ENCODE assay signal across 8 cellular contexts in genomic region chr1:112508242-112509004, GRCh38.
DNase-seq lines count a peak whose midpoint lies in the region; ATAC-seq lines count a peak whose summit lies in the region.

Gene WNT2B (plus strand): TSS chr1:112508965. CDS start chr1:112509263, 298 bp downstream.

- H3K27me3 ChIP-seq in mucosa of stomach (ENCODE audit: control insufficient read depth, insufficient read depth, low read length), result peaks cover 59% of the 10 kb centered on the region

- peak within 1 kb of the TSS; percentile 47 for H3K9ac ChIP-seq in mucosa of stomach (ENCODE audit: low read length)

- H3K4me1 ChIP-seq in mucosa of stomach (ENCODE audit: control insufficient read depth, insufficient read depth, low read length), result peaks cover 9% of the 10 kb centered on the region

- peak; percentile 56 for DNase-seq in DMS 273 (lab: John Stamatoyannopoulos, UW; ENCODE audit: unreplicated experiment)
- DNase-seq in DMS 273 treated with DMSO at 0.1 percent for 48 hours (lab: John Stamatoyannopoulos, UW), result no peak
- DNase-seq in KBM-7, result peak; percentile 48
- peak; percentile 48 to 54 for DNase-seq in activated CD4-positive, alpha-beta T cell treated with anti-CD3 and anti-CD28 coated beads, Interleukin-2, amount 50 U/mL, for 48 hours
- peak; percentile 4 for DNase-seq in effector CD8-positive, alpha-beta T cell (lab: John Stamatoyannopoulos, UW)
- DNase-seq in stimulated activated naive CD8-positive, alpha-beta T cell treated with anti-CD3 and anti-CD28 coated beads, Interleukin-15, amount 100 ng/mL, for 72 hours, result peak; percentile 60

- H3K27me3 Mint-ChIP-seq in stimulated activated naive CD8-positive, alpha-beta T cell treated with anti-CD3 and anti-CD28 coated beads, Interleukin-15, amount 100 ng/mL, for 72 hours, result peaks cover 65% of the 10 kb centered on the region

- peak within 1 kb of the TSS; percentile 25 for H3K4me3 ChIP-seq in mucosa of stomach (ENCODE audit: low read length)

- peaks cover 13% of the 10 kb centered on the region for H3K4me1 Mint-ChIP-seq in stimulated activated naive CD8-positive, alpha-beta T cell treated with anti-CD3 and anti-CD28 coated beads, Interleukin-15, amount 100 ng/mL, for 72 hours

- in situ Hi-C loops in KBM-7 (cut with MboI; ENCODE audit: low pct_unique_long_range_greater_than_20kb, low sequenced_read_pairs), result no loop called here

- H3K4me3 Mint-ChIP-seq in stimulated activated naive CD8-positive, alpha-beta T cell treated with anti-CD3 and anti-CD28 coated beads, Interleukin-15, amount 100 ng/mL, for 72 hours, result peak within 1 kb of the TSS; percentile 79 to 82

- H3K36me3 ChIP-seq in mucosa of stomach (ENCODE audit: control insufficient read depth, insufficient read depth, low read length), result no peaks in the 10 kb centered on the region

- no peaks in the 10 kb centered on the region for H3K9me3 ChIP-seq in mucosa of stomach (ENCODE audit: control insufficient read depth, low read length)

- H3K9me3 Mint-ChIP-seq in stimulated activated naive CD8-positive, alpha-beta T cell treated with anti-CD3 and anti-CD28 coated beads, Interleukin-15, amount 100 ng/mL, for 72 hours, result no peaks in the 10 kb centered on the region

- peak; percentile 83 for ATAC-seq in stimulated activated naive CD8-positive, alpha-beta T cell treated with anti-CD3 and anti-CD28 coated beads, Interleukin-15, amount 100 ng/mL, for 72 hours
- no peak for ATAC-seq in HG03097 (IDR thresholded peaks at IDR 0.05; ENCODE audit: low FRiP score, unreplicated experiment)

- H3K27ac Mint-ChIP-seq in stimulated activated naive CD8-positive, alpha-beta T cell treated with anti-CD3 and anti-CD28 coated beads, Interleukin-15, amount 100 ng/mL, for 72 hours, result peak within 1 kb of the TSS in 1 of 2 donors; percentile 46
